Comparison of ENCODE assay signal across 21 cellular contexts in the genomic region with DNA sequence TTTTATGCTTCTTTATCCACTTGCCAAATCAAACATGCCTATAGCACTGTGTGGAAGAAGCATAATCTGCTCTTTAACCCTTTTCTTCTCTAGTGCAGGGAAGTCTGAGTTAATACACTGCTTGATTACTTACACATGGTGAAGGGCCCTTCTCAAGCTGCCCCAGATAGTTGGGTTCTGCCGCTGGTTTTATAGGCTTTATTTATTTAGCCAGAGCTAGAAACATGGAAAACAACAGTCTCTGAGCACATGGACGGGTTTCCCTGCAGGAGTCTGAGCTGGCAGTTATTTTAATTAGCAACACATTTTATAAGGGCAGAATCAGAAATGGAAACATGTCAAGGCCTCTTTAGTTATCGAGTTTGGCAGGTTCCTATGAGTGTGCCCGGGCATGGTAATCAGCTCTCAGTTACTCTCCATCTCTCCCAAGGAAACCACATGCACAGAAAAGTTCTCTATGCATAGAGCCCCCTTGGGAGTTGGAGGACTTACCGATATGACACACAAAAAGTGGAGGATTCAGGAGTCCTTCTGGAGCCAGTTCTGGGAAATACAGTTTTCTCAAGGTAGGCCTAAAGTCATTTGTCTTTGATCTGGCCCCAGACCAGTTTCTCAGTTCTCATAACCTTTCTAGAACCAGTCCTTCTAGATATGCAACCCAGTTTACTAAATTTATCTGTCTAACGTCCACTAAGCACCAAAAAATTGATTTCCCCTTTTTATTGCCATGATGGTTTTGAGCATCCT.
DNase-seq lines count a peak whose midpoint lies in the region; ATAC-seq and TF ChIP-seq lines count a peak whose summit lies in the region.
"Had no signal": no experiment of that assay in that cellular context is flagged by ENCODE, and none has a peak within 500 bp of the region (broad histone marks: within the 10 kb centered on the region; RNA-seq: fewer than 3 reads in every experiment).

No MANE protein-coding gene starts in this region.

- 42 to 59% methylated on average over 6 of the region's 6 CpGs for WGBS in esophagus, 2 donors
- WGBS in prostate gland: 41% methylated on average over 6 of the region's 6 CpGs

- H3K27ac ChIP-seq in esophagus (ENCODE audit: low read depth in 2 of 2, low read length in 1 of 2): peak overlapping the region; percentile 45 to 62
- peak overlapping the region in 1 of 2 donors; percentile 16 for H3K27ac ChIP-seq in prostate gland
- H3K27ac ChIP-seq: uterus, WERI-Rb-1 had no signal

- H3K4me1 ChIP-seq in esophagus (ENCODE audit: control insufficient read depth in 2 of 2, insufficient read depth in 2 of 2, low read length in 1 of 2): peaks cover 0 to 3% of the 10 kb centered on the region in 2 donors
- no peaks in the 10 kb centered on the region for H3K4me1 ChIP-seq in prostate gland (replicated peaks)
- H3K4me1 ChIP-seq: uterus had no signal

- TF ChIP-seq POLR2A in prostate gland (IDR thresholded peaks at IDR 0.05): no peak

- H3K9me3 ChIP-seq in esophagus (ENCODE audit: control insufficient read depth in 2 of 2, insufficient read depth in 1 of 2, low read depth in 1 of 2, low read length in 1 of 2): no peaks in the 10 kb centered on the region
- H3K9me3 ChIP-seq in prostate gland: no peaks in the 10 kb centered on the region
- H3K9me3 ChIP-seq: uterus had no signal

- TF ChIP-seq CTCF in HFF-Myc (IDR thresholded peaks at IDR 0.05; ENCODE audit: low read depth, low read length, missing control alignments) (no peak), prostate gland (IDR thresholded peaks at IDR 0.05) (no peak)

- no peak overlapping the region for H3K4me3 ChIP-seq in HFF-Myc (replicated peaks; ENCODE audit: low read depth, low read length)
- H3K4me3 ChIP-seq in esophagus (ENCODE audit: low read depth in 1 of 2, low read length in 2 of 2): no peak overlapping the region
- H3K4me3 ChIP-seq in prostate gland: no peak overlapping the region
- H3K4me3 ChIP-seq: uterus had no signal

- H3K36me3 ChIP-seq in esophagus (ENCODE audit: control insufficient read depth in 2 of 2, insufficient read depth in 2 of 2, low read length in 1 of 2) (no peaks in the 10 kb centered on the region), prostate gland (no peaks in the 10 kb centered on the region)
- H3K36me3 ChIP-seq: uterus, WERI-Rb-1 had no signal

- ATAC-seq in GM21447 (IDR thresholded peaks at IDR 0.05; ENCODE audit: unreplicated experiment): no peak
- ATAC-seq: T-helper 17 cell had no signal

- H3K27me3 ChIP-seq in esophagus (ENCODE audit: control insufficient read depth in 1 of 2, insufficient read depth in 2 of 2, low read length in 2 of 2) (no peaks in the 10 kb centered on the region), prostate gland (replicated peaks; ENCODE audit: insufficient read depth) (no peaks in the 10 kb centered on the region)
- H3K27me3 ChIP-seq: uterus had no signal

- intact Hi-C loops in prostate gland (cut with DNase I): no loop called here

- DNase-seq in NCI-H82 (lab: John Stamatoyannopoulos, UW) (peak; percentile 5), NCI-H82 treated with DMSO at 0.1 percent for 48 hours (lab: John Stamatoyannopoulos, UW; ENCODE audit: unreplicated experiment) (no peak), HFF-Myc (ENCODE audit: extremely low read depth, low read depth) (peak; percentile 94), prostate gland (ENCODE audit: low spot score) (peak; percentile 38), COLO829 (ENCODE audit: low spot score) (no peak), kidney glomerular epithelial cell (lab: John Stamatoyannopoulos, UW) (no peak)
- DNase-seq: ACHN; activated CD4-positive, alpha-beta T cell treated with anti-CD3 and anti-CD28 coated beads, Interleukin-2, amount 50 U/mL, for 4 hours; activated gamma-delta T cell treated with Interleukin-2 at 50 U/mL for 16 hours; activated T-cell treated with anti-CD3 and anti-CD28 coated beads for 4 hours; amygdala; DND-41; effector CD8-positive, alpha-beta T cell; NCI-H1930; SHP77 treated with DMSO at 0.1 percent for 48 hours; stimulated activated CD8-positive, alpha-beta memory T cell treated with anti-CD3 and anti-CD28 coated beads, Interleukin-4, amount 100 ng/mL, for 48 hours; T-helper 17 cell; uterus; WERI-Rb-1 had no signal

Comparison
In these comparisons a context has a peak if more than half of its experiments do, and no peak if none do; other contexts are left out.
1. DNase-seq: peak in NCI-H82 (single experiment), HFF-Myc (single experiment) and prostate gland (single experiment); none in NCI-H82 treated with DMSO at 0.1 percent for 48 hours (single experiment), COLO829 (single experiment) and kidney glomerular epithelial cell (single experiment).